In genomic region chr2:218216336-218216673, GRCh38 we compare ENCODE assay signal across 6 cellular contexts. TPM values are rescaled to one million over a fixed set of nuclear protein-coding genes. Genes with fewer than 3 reads are reported as not detected.
DNase-seq lines count a peak whose midpoint lies in the region; ATAC-seq and TF ChIP-seq lines count a peak whose summit lies in the region.

No MANE protein-coding gene starts in this region.

- H3K9me3 ChIP-seq in A673 (ENCODE audit: low read depth, low read length, poor library complexity, severe bottlenecking) = no peaks in the 10 kb centered on the region
- no peaks in the 10 kb centered on the region for H3K9me3 ChIP-seq in RWPE2 (ENCODE audit: severe bottlenecking)
- H3K9me3 ChIP-seq in iPS-15b (ENCODE audit: control insufficient read depth, insufficient read depth, low read length) = no peaks in the 10 kb centered on the region

- intact Hi-C loops in A673 (cut with micrococcal nuclease; ENCODE audit: unreplicated experiment) = no loop called here

- DNase-seq in A673 (ENCODE audit: low spot score) (no peak), RWPE2 (ENCODE audit: low spot score) (no peak), NCI-H1417 (lab: John Stamatoyannopoulos, UW) (no peak), NCI-H1105 treated with DMSO at 0.1 percent for 48 hours (lab: John Stamatoyannopoulos, UW) (no peak)

- H3K27ac ChIP-seq in A673 (ENCODE audit: low read depth, low read length, poor library complexity, severe bottlenecking) (peak overlapping the region; percentile 87), RWPE2 (ENCODE audit: poor library complexity, severe bottlenecking) (peak overlapping the region; percentile 90)

- BruUV-seq in A673 (replicated peaks; lab: Mats Ljungman, UMichigan) = TSS peak; percentile 81

- H3K27me3 ChIP-seq in A673 (replicated peaks; ENCODE audit: insufficient read depth, low read depth, low read length, poor library complexity) = no peaks in the 10 kb centered on the region
- no peaks in the 10 kb centered on the region for H3K27me3 ChIP-seq in RWPE2 (ENCODE audit: insufficient read depth, poor library complexity, severe bottlenecking)
- no peaks in the 10 kb centered on the region for H3K27me3 ChIP-seq in iPS-15b (ENCODE audit: control insufficient read depth, insufficient read depth, low read length)

- peak overlapping the region; percentile 28 for H3K9ac ChIP-seq in iPS-15b (ENCODE audit: low read depth, low read length)

- no peak for TF ChIP-seq CTCF in A673 (conservative IDR thresholded peaks at IDR 0.05; ENCODE audit: low read depth, low read length)
- no peak for TF ChIP-seq CTCF in RWPE2 (IDR thresholded peaks at IDR 0.05; ENCODE audit: poor library complexity, severe bottlenecking)

- POLR2A ChIA-PET in A673 (lab: Charles Lee; ENCODE audit: low non-redundant PET) = no interaction called here

- H3K4me1 ChIP-seq in A673 (ENCODE audit: insufficient read depth, low read length, poor library complexity, severe bottlenecking) (peaks cover 35% of the 10 kb centered on the region), RWPE2 (ENCODE audit: insufficient read depth, poor library complexity, severe bottlenecking) (peaks cover 24% of the 10 kb centered on the region), iPS-15b (ENCODE audit: control insufficient read depth, insufficient read depth, low read length) (peaks cover 11% of the 10 kb centered on the region)

- ATAC-seq in RWPE2 (ENCODE audit: low read depth) (peak; percentile 3; the same call in 1 of the 3 replicates), HG03571 (IDR thresholded peaks at IDR 0.05; ENCODE audit: unreplicated experiment) (no peak)

- H3K4me3 ChIP-seq in A673 (ENCODE audit: low read depth, low read length, poor library complexity, severe bottlenecking) = peak overlapping the region; percentile 86
- H3K4me3 ChIP-seq in RWPE2 (ENCODE audit: severe bottlenecking) = peak overlapping the region; percentile 87
- H3K4me3 ChIP-seq in iPS-15b (ENCODE audit: low read depth, low read length) = peak overlapping the region; percentile 90

- H3K36me3 ChIP-seq in A673 (ENCODE audit: insufficient read depth, low read length, poor library complexity, severe bottlenecking) (no peaks in the 10 kb centered on the region), RWPE2 (ENCODE audit: low read depth) (peaks cover 36% of the 10 kb centered on the region), iPS-15b (ENCODE audit: control insufficient read depth, insufficient read depth, low read length) (no peaks in the 10 kb centered on the region)

- CTCF ChIA-PET in A673 (lab: Charles Lee) = interaction anchor here (1.0 kb wide), 1 partner anchor 180 kb away, joined by 3 read pairs; no protein-coding TSS in a partner anchor

RNA-seq across cellular contexts. Expression of gene ARPC2, which starts 0.7 kb away (rescaled TPM):
- total RNA-seq in A673 (2021) = 241 and 291 TPM in 2 replicates

RNA-seq across cellular contexts. Expression of gene GPBAR1, which starts 44.5 kb away (rescaled TPM):
- 0.30 and 0.46 TPM in 2 replicates for total RNA-seq in A673 (2021)

RNA-seq across cellular contexts. Expression of gene CXCR1, which starts 49.5 kb away (rescaled TPM):
- not detected in 2 replicates for total RNA-seq in A673 (2021)

RNA-seq across cellular contexts. Expression of gene AAMP, which starts 53.6 kb away (rescaled TPM):
- 74.7 and 78.8 TPM in 2 replicates for total RNA-seq in A673 (2021)

RNA-seq across cellular contexts. Expression of gene PNKD, which starts 54.0 kb away (rescaled TPM):
- total RNA-seq in A673 (2021) = 36.7 and 44.9 TPM in 2 replicates
